1 cellular context compared by ENCODE assay signal in the genomic region with DNA sequence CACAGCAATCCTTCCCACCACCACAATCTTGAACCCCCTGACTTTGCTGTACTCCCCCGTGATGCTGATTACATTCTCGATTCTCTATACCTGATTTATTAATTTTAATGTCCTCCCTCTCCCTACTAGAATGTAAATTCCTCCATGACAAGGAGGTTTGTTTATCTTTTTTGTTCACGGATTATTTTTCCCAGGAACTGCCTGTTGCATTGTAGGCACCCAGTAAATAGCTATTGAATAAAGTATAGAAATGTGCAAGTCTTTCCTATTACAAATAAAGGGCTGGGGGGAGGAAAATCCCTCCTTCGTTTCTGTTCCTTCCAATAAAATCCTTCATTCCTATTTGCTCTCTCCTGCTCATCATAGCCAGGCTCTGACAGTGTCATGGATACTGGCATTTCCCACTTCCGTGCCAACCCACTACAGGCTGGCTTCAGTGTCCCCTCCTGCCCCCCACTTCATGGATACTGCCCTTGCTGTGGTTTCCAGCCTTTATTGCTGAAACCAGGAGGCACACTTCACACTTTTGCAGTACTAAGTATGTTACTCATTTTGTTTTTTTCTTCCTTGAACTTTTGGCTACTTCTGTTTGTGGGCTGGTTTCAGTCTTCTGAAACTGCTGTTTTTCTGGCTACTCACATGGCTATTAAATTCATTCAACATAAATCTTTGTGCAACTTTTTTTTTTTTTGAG.
A peak's percentile ranks its signal among the peaks of the same experiment; 100 is the strongest.
TF ChIP-seq lines count a peak whose summit lies in the region.

No MANE protein-coding gene starts in this region.

TF ChIP-seq in GM12878, 131 proteins besides CTCF, POLR2A, EP300 and RAD21 (continued from another document and continues in another):
- TF ChIP-seq, protein P1, sequence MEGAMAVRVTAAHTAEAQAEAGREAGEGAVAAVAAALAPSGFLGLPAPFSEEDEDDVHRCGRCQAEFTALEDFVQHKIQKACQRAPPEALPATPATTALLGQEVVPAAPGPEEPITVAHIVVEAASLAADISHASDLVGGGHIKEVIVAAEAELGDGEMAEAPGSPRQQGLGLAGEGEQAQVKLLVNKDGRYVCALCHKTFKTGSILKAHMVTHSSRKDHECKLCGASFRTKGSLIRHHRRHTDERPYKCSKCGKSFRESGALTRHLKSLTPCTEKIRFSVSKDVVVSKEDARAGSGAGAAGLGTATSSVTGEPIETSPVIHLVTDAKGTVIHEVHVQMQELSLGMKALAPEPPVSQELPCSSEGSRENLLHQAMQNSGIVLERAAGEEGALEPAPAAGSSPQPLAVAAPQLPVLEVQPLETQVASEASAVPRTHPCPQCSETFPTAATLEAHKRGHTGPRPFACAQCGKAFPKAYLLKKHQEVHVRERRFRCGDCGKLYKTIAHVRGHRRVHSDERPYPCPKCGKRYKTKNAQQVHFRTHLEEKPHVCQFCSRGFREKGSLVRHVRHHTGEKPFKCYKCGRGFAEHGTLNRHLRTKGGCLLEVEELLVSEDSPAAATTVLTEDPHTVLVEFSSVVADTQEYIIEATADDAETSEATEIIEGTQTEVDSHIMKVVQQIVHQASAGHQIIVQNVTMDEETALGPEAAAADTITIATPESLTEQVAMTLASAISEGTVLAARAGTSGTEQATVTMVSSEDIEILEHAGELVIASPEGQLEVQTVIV (IDR thresholded peaks at IDR 0.05; ENCODE audit: borderline replicate concordance, partially characterized antibody): no peak
- TF ChIP-seq FOS (IDR thresholded peaks at IDR 0.05; ENCODE audit: borderline replicate concordance, extremely low read depth, insufficient read length) (no peak), EZH2 (IDR thresholded peaks at IDR 0.05; ENCODE audit: borderline replicate concordance, control insufficient read depth, low read depth, low read length) (no peak), TCF3 (IDR thresholded peaks at IDR 0.05; ENCODE audit: borderline replicate concordance, insufficient read depth, low read depth, low read length) (no peak), GATAD2B (conservative IDR thresholded peaks at IDR 0.05; ENCODE audit: low read depth) (no peak), PAX8 (IDR thresholded peaks at IDR 0.05) (no peak), SMARCA5 (IDR thresholded peaks at IDR 0.05) (no peak), IKZF1 (conservative IDR thresholded peaks at IDR 0.05) (peak; percentile 67; the same call in 1 of the 2 replicates), ZZZ3 (IDR thresholded peaks at IDR 0.05; ENCODE audit: control insufficient read depth, insufficient read length, low read depth) (no peak), MYB (IDR thresholded peaks at IDR 0.05; ENCODE audit: borderline replicate concordance, low read depth, low read length) (no peak), BHLHE40 (IDR thresholded peaks at IDR 0.05; ENCODE audit: borderline replicate concordance in 1 of 2, low read depth in 2 of 2, low read length in 1 of 2) (peak; percentile 68 to 83; a peak in 3 of 4 replicates), EED (IDR thresholded peaks at IDR 0.05; ENCODE audit: low read depth) (peak; percentile 49; the same call in 1 of the 2 replicates), SIN3A (IDR thresholded peaks at IDR 0.05; ENCODE audit: low read depth, low read length) (no peak), NBN (IDR thresholded peaks at IDR 0.05) (no peak), DPF2 (IDR thresholded peaks at IDR 0.05) (0 out of 2 replicates have a peak, but pooled peaks have one; percentile 45), ESRRA (IDR thresholded peaks at IDR 0.05; ENCODE audit: low read length) (no peak), SIX5 (IDR thresholded peaks at IDR 0.05; ENCODE audit: low read depth, low read length, severe bottlenecking) (no peak), ASH2L (IDR thresholded peaks at IDR 0.05; ENCODE audit: borderline replicate concordance, low read depth) (no peak), SUZ12 (IDR thresholded peaks at IDR 0.05; ENCODE audit: unreplicated experiment) (no peak), SRF (IDR thresholded peaks at IDR 0.05; ENCODE audit: low read depth in 2 of 2, low read length in 2 of 2) (no peak), NR2F1 (conservative IDR thresholded peaks at IDR 0.05) (peak; percentile 28; the same call in 1 of the 2 replicates), MLLT1 (IDR thresholded peaks at IDR 0.05) (no peak), KLF5 (IDR thresholded peaks at IDR 0.05; ENCODE audit: partially characterized antibody) (no peak), IKZF2 (IDR thresholded peaks at IDR 0.05) (peak; percentile 64 to 77), YY1 (IDR thresholded peaks at IDR 0.05; ENCODE audit: low read depth, low read length) (no peak), SMAD5 (IDR thresholded peaks at IDR 0.05; ENCODE audit: low read depth) (no peak), TARDBP (IDR thresholded peaks at IDR 0.05; ENCODE audit: borderline replicate concordance) (no peak), ZBTB40 (IDR thresholded peaks at IDR 0.05; ENCODE audit: borderline replicate concordance) (no peak), RUNX3 (IDR thresholded peaks at IDR 0.05; ENCODE audit: low read length) (peak; percentile 36; the same call in 1 of the 2 replicates), IRF4 (IDR thresholded peaks at IDR 0.05; ENCODE audit: low read depth, low read length) (no peak), PRDM15 (CRISPR knock-in tag; IDR thresholded peaks at IDR 0.05) (no peak), MEF2B (IDR thresholded peaks at IDR 0.05; ENCODE audit: partially characterized antibody, poor library complexity, severe bottlenecking) (no peak), SMAD1 (IDR thresholded peaks at IDR 0.05; ENCODE audit: low read depth, partially characterized antibody) (no peak)
- TF ChIP-seq, protein P2, sequence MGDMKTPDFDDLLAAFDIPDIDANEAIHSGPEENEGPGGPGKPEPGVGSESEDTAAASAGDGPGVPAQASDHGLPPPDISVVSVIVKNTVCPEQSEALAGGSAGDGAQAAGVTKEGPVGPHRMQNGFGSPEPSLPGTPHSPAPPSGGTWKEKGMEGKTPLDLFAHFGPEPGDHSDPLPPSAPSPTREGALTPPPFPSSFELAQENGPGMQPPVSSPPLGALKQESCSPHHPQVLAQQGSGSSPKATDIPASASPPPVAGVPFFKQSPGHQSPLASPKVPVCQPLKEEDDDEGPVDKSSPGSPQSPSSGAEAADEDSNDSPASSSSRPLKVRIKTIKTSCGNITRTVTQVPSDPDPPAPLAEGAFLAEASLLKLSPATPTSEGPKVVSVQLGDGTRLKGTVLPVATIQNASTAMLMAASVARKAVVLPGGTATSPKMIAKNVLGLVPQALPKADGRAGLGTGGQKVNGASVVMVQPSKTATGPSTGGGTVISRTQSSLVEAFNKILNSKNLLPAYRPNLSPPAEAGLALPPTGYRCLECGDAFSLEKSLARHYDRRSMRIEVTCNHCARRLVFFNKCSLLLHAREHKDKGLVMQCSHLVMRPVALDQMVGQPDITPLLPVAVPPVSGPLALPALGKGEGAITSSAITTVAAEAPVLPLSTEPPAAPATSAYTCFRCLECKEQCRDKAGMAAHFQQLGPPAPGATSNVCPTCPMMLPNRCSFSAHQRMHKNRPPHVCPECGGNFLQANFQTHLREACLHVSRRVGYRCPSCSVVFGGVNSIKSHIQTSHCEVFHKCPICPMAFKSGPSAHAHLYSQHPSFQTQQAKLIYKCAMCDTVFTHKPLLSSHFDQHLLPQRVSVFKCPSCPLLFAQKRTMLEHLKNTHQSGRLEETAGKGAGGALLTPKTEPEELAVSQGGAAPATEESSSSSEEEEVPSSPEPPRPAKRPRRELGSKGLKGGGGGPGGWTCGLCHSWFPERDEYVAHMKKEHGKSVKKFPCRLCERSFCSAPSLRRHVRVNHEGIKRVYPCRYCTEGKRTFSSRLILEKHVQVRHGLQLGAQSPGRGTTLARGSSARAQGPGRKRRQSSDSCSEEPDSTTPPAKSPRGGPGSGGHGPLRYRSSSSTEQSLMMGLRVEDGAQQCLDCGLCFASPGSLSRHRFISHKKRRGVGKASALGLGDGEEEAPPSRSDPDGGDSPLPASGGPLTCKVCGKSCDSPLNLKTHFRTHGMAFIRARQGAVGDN (IDR thresholded peaks at IDR 0.05): no peak
- TF ChIP-seq, protein P3, sequence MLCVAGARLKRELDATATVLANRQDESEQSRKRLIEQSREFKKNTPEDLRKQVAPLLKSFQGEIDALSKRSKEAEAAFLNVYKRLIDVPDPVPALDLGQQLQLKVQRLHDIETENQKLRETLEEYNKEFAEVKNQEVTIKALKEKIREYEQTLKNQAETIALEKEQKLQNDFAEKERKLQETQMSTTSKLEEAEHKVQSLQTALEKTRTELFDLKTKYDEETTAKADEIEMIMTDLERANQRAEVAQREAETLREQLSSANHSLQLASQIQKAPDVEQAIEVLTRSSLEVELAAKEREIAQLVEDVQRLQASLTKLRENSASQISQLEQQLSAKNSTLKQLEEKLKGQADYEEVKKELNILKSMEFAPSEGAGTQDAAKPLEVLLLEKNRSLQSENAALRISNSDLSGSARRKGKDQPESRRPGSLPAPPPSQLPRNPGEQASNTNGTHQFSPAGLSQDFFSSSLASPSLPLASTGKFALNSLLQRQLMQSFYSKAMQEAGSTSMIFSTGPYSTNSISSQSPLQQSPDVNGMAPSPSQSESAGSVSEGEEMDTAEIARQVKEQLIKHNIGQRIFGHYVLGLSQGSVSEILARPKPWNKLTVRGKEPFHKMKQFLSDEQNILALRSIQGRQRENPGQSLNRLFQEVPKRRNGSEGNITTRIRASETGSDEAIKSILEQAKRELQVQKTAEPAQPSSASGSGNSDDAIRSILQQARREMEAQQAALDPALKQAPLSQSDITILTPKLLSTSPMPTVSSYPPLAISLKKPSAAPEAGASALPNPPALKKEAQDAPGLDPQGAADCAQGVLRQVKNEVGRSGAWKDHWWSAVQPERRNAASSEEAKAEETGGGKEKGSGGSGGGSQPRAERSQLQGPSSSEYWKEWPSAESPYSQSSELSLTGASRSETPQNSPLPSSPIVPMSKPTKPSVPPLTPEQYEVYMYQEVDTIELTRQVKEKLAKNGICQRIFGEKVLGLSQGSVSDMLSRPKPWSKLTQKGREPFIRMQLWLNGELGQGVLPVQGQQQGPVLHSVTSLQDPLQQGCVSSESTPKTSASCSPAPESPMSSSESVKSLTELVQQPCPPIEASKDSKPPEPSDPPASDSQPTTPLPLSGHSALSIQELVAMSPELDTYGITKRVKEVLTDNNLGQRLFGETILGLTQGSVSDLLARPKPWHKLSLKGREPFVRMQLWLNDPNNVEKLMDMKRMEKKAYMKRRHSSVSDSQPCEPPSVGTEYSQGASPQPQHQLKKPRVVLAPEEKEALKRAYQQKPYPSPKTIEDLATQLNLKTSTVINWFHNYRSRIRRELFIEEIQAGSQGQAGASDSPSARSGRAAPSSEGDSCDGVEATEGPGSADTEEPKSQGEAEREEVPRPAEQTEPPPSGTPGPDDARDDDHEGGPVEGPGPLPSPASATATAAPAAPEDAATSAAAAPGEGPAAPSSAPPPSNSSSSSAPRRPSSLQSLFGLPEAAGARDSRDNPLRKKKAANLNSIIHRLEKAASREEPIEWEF (IDR thresholded peaks at IDR 0.05; ENCODE audit: insufficient replicate concordance, low read depth, low read length): no peak
